In genomic region chr17:72953621-72954020, GRCh38 we compare ENCODE assay signal across 18 cellular contexts.
"Had no signal": no experiment of that assay in that cellular context is flagged by ENCODE, and none has a peak within 500 bp of the region (broad histone marks: within the 10 kb centered on the region; RNA-seq: fewer than 3 reads in every experiment).

No MANE protein-coding gene starts in this region.

- H3K4me2 ChIP-seq: smooth muscle cell had no signal

- H3K27me3 Mint-ChIP-seq: activated naive CD8-positive, alpha-beta T cell treated with anti-CD3 and anti-CD28 coated beads, Interleukin-2, amount 10 ng/mL, durations not matched to agents 7 days and 5 days; brain; stimulated activated naive CD8-positive, alpha-beta T cell treated with anti-CD3 and anti-CD28 coated beads, Interleukin-15, Interleukin-2, amounts not matched to agents 100 ng/mL and 50 ng/mL, for 24 hours; type B pancreatic cell had no signal

- H3K27ac ChIP-seq: prostate gland, suprapubic skin had no signal

- H3K4me1 ChIP-seq: prostate gland, suprapubic skin had no signal

- ATAC-seq: activated CD4-positive, CD25-positive, alpha-beta regulatory T cell treated with anti-CD3 and anti-CD28 coated beads, Interleukin-2, amount 50 U/mL, for 24 hours; right cardiac atrium had no signal

- H3K27me3 ChIP-seq: suprapubic skin had no signal

- H3K4me3 ChIP-seq: lung, prostate gland, smooth muscle cell, suprapubic skin had no signal

- H3K9me3 ChIP-seq: prostate gland, suprapubic skin had no signal

- H3K4me3 Mint-ChIP-seq: activated naive CD8-positive, alpha-beta T cell treated with anti-CD3 and anti-CD28 coated beads, Interleukin-2, amount 10 ng/mL, durations not matched to agents 7 days and 5 days; brain; stimulated activated naive CD8-positive, alpha-beta T cell treated with anti-CD3 and anti-CD28 coated beads, Interleukin-15, Interleukin-2, amounts not matched to agents 100 ng/mL and 50 ng/mL, for 24 hours; type B pancreatic cell had no signal

- H3K9me3 Mint-ChIP-seq: activated naive CD8-positive, alpha-beta T cell treated with anti-CD3 and anti-CD28 coated beads, Interleukin-2, amount 10 ng/mL, durations not matched to agents 7 days and 5 days; stimulated activated naive CD8-positive, alpha-beta T cell treated with anti-CD3 and anti-CD28 coated beads, Interleukin-15, Interleukin-2, amounts not matched to agents 100 ng/mL and 50 ng/mL, for 24 hours; type B pancreatic cell had no signal

- DNase-seq: activated naive CD4-positive, alpha-beta T cell; activated naive CD8-positive, alpha-beta T cell treated with anti-CD3 and anti-CD28 coated beads, Interleukin-2, amount 10 ng/mL, durations not matched to agents 7 days and 5 days; activated T-cell treated with anti-CD3 and anti-CD28 coated beads for 4 hours; cortex of kidney; effector CD4-positive, alpha-beta T cell; foreskin fibroblast; midbrain; right cardiac atrium; stimulated activated CD4-positive, alpha-beta T cell treated with anti-CD3 and anti-CD28 coated beads, Interleukin-4, amount 100 ng/mL, for 4 hours; stimulated activated CD8-positive, alpha-beta memory T cell treated with anti-CD3 and anti-CD28 coated beads, Interleukin-4, amount 100 ng/mL, for 48 hours had no signal

- H3K36me3 Mint-ChIP-seq: activated naive CD8-positive, alpha-beta T cell treated with anti-CD3 and anti-CD28 coated beads, Interleukin-2, amount 10 ng/mL, durations not matched to agents 7 days and 5 days; brain; type B pancreatic cell had no signal

- H3K27ac Mint-ChIP-seq: activated naive CD8-positive, alpha-beta T cell treated with anti-CD3 and anti-CD28 coated beads, Interleukin-2, amount 10 ng/mL, durations not matched to agents 7 days and 5 days; stimulated activated naive CD8-positive, alpha-beta T cell treated with anti-CD3 and anti-CD28 coated beads, Interleukin-15, Interleukin-2, amounts not matched to agents 100 ng/mL and 50 ng/mL, for 24 hours; type B pancreatic cell had no signal

- H3K4me1 Mint-ChIP-seq: activated naive CD8-positive, alpha-beta T cell treated with anti-CD3 and anti-CD28 coated beads, Interleukin-2, amount 10 ng/mL, durations not matched to agents 7 days and 5 days had no signal

- H3K36me3 ChIP-seq: prostate gland, suprapubic skin had no signal
